Comparison of ENCODE assay signal across 8 cellular contexts in genomic region chr10:7525314-7526016, GRCh38.
DNase-seq lines count a peak whose midpoint lies in the region; ATAC-seq and TF ChIP-seq lines count a peak whose summit lies in the region.

No MANE protein-coding gene starts in this region.

- intact Hi-C loops in prostate gland (cut with DNase I) = loop anchor here (2.0 to 10.0 kb wide), 3 partner anchors 142 to 1779 kb away; partner anchors contain the start of gene ITIH5

- H3K36me3 ChIP-seq in prostate gland = no peaks in the 10 kb centered on the region

- no peaks in the 10 kb centered on the region for H3K9me3 ChIP-seq in prostate gland

- H3K4me1 ChIP-seq in prostate gland (replicated peaks) = no peaks in the 10 kb centered on the region

- peak; percentile 54 for ATAC-seq in GM19397 (IDR thresholded peaks at IDR 0.05; ENCODE audit: unreplicated experiment)

- no peak overlapping the region for H3K27ac ChIP-seq in prostate gland

- no peak overlapping the region for H3K4me3 ChIP-seq in prostate gland

- DNase-seq in DMS53 (lab: John Stamatoyannopoulos, UW) = peak; percentile 78
- DNase-seq in HPDE6-E6E7 (ENCODE audit: extremely low spot score) = peak; percentile 19
- peak; percentile 88 for DNase-seq in OCI-M1 (lab: John Stamatoyannopoulos, UW)
- DNase-seq in activated naive CD4-positive, alpha-beta T cell treated with Interleukin-2 at 50 U/mL for 16 hours = peak; percentile 53
- DNase-seq in globus pallidus (ENCODE audit: low spot score) = peak; percentile 80
- DNase-seq in prostate gland (ENCODE audit: low spot score) = peak; percentile 58
- no peak for DNase-seq in NK-92 treated with Interleukin-12 subunit alpha and Interleukin-12 subunit beta, amount 100 ng/mL, for 24 hours (lab: John Stamatoyannopoulos, UW)

- H3K27me3 ChIP-seq in prostate gland (replicated peaks; ENCODE audit: insufficient read depth) = peaks cover 3% of the 10 kb centered on the region

- 36% methylated on average over 16 of the region's 16 CpGs for WGBS in prostate gland

- peak; percentile 33 to 91 (median 84) for TF ChIP-seq CTCF in prostate gland (IDR thresholded peaks at IDR 0.05)

- no peak for TF ChIP-seq POLR2A in prostate gland (IDR thresholded peaks at IDR 0.05)
